1 cellular context compared by ENCODE assay signal in genomic region chr19:39090881-39091280, GRCh38.
TF ChIP-seq lines count a peak whose summit lies in the region.

No MANE protein-coding gene starts in this region.

TF ChIP-seq in HepG2, 621 proteins besides CTCF, POLR2A, EP300 and RAD21:
- no peak for TF ChIP-seq ARID4A (CRISPR knock-in tag; IDR thresholded peaks at IDR 0.05; ENCODE audit: borderline replicate concordance)
- TF ChIP-seq ZNF724P (CRISPR knock-in tag; IDR thresholded peaks at IDR 0.05; ENCODE audit: borderline replicate concordance): no peak
- no peak for TF ChIP-seq ZNF557 (CRISPR knock-in tag; IDR thresholded peaks at IDR 0.05)
- TF ChIP-seq SNAPC4 (CRISPR knock-in tag; IDR thresholded peaks at IDR 0.05): no peak
- TF ChIP-seq IKZF4 (CRISPR knock-in tag; IDR thresholded peaks at IDR 0.05; ENCODE audit: borderline replicate concordance, low read depth, not compliant biosample characterization): no peak
- no peak for TF ChIP-seq ZNF614 (CRISPR knock-in tag; IDR thresholded peaks at IDR 0.05; ENCODE audit: borderline replicate concordance)
- no peak for TF ChIP-seq RERE (CRISPR knock-in tag; IDR thresholded peaks at IDR 0.05; ENCODE audit: low read depth)
- TF ChIP-seq PAXIP1 (CRISPR knock-in tag; conservative IDR thresholded peaks at IDR 0.05): no peak
- 0 out of 2 replicates have a peak, but pooled peaks have one; percentile 19 for TF ChIP-seq ATF7 (IDR thresholded peaks at IDR 0.05)
- TF ChIP-seq ATF7 (CRISPR knock-in tag; IDR thresholded peaks at IDR 0.05): no peak
- no peak for TF ChIP-seq ZFP62 (CRISPR knock-in tag; IDR thresholded peaks at IDR 0.05)
- no peak for TF ChIP-seq ATRX (CRISPR knock-in tag; IDR thresholded peaks at IDR 0.05; ENCODE audit: borderline replicate concordance)
- peak; percentile 50; the same call in 1 of the 2 replicates for TF ChIP-seq CREB1 (IDR thresholded peaks at IDR 0.05)
- no peak for TF ChIP-seq CREB1 (CRISPR knock-in tag; IDR thresholded peaks at IDR 0.05)
